Comparison of ENCODE assay signal across 2 cellular contexts in the genomic region with DNA sequence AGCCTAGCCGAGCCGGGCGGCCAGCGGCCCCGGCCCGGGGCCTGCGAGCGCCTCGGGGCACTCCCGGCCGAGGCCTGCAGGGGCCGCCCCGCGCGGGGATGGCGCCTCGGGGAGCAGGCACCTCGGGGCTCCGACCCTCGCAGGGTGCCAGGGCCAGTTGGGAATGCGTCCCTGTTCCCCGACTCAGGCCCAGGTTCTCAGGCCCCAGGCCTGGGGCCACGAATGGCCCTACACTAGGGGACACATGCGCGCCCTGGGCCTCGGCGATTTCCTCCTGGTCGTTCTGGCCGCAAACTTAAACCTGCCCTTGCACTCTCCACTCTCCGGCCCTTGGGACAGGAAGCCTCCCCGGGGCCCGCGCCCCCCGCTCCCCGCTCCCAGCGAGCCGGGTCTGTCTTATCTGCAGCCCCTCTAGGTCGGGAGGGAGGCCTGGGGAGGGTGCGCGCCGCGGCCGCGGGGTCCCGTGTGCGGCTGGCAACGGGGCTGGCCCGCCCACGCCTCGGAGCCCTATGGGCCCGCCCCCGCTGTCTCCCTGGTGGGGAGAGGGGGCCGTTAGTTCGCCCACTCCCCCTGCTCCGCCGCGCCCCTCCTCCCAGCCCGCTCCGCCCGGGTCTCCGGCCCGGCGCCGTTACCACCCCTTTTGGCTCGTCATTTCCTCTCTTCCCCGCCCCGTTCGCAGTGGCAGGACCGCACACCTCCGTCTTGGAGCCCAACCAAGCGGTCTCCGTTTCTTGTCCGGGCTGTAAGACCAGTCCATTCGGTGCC.
A peak's percentile ranks its signal among the peaks of the same experiment; 100 is the strongest.
TF ChIP-seq lines count a peak whose summit lies in the region.

No MANE protein-coding gene starts in this region.

TF ChIP-seq in Ishikawa, 13 proteins besides CTCF, POLR2A, EP300 and RAD21 (continued from another document):
- TF ChIP-seq, protein P1, sequence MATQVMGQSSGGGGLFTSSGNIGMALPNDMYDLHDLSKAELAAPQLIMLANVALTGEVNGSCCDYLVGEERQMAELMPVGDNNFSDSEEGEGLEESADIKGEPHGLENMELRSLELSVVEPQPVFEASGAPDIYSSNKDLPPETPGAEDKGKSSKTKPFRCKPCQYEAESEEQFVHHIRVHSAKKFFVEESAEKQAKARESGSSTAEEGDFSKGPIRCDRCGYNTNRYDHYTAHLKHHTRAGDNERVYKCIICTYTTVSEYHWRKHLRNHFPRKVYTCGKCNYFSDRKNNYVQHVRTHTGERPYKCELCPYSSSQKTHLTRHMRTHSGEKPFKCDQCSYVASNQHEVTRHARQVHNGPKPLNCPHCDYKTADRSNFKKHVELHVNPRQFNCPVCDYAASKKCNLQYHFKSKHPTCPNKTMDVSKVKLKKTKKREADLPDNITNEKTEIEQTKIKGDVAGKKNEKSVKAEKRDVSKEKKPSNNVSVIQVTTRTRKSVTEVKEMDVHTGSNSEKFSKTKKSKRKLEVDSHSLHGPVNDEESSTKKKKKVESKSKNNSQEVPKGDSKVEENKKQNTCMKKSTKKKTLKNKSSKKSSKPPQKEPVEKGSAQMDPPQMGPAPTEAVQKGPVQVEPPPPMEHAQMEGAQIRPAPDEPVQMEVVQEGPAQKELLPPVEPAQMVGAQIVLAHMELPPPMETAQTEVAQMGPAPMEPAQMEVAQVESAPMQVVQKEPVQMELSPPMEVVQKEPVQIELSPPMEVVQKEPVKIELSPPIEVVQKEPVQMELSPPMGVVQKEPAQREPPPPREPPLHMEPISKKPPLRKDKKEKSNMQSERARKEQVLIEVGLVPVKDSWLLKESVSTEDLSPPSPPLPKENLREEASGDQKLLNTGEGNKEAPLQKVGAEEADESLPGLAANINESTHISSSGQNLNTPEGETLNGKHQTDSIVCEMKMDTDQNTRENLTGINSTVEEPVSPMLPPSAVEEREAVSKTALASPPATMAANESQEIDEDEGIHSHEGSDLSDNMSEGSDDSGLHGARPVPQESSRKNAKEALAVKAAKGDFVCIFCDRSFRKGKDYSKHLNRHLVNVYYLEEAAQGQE (IDR thresholded peaks at IDR 0.05; ENCODE audit: low read depth), result no peak
- no peak for TF ChIP-seq YY1 (IDR thresholded peaks at IDR 0.05; ENCODE audit: low read depth)
TF ChIP-seq in Ishikawa: peak in this region for 7.

TF ChIP-seq in PFSK-1, 5 proteins besides CTCF, POLR2A, EP300 and RAD21 (continued from another document):
- TF ChIP-seq, protein P1 (IDR thresholded peaks at IDR 0.05; ENCODE audit: insufficient read depth in 1 of 2, low read depth in 2 of 2, low read length in 2 of 2), result no peak
- peak; percentile 82 for TF ChIP-seq TAF1 (IDR thresholded peaks at IDR 0.05; ENCODE audit: borderline replicate concordance, insufficient read depth, low read length)
